ENCODE assay signal across 1 cellular context in genomic region chr5:438481-438981, GRCh38.
TF ChIP-seq lines count a peak whose summit lies in the region.

No MANE protein-coding gene starts in this region.

TF ChIP-seq in IMR-90, 13 proteins besides CTCF, POLR2A, EP300 and RAD21 (continued from another document):
- no peak for TF ChIP-seq RFX5 (IDR thresholded peaks at IDR 0.05; ENCODE audit: low read depth, low read length)
- TF ChIP-seq MXI1 (IDR thresholded peaks at IDR 0.05; ENCODE audit: borderline replicate concordance, low read depth, low read length), result no peak
- no peak for TF ChIP-seq SMC3 (IDR thresholded peaks at IDR 0.05; ENCODE audit: low read depth, low read length)
- TF ChIP-seq CEBPB (IDR thresholded peaks at IDR 0.05; ENCODE audit: low read depth, low read length), result no peak
- no peak for TF ChIP-seq ELK1 (IDR thresholded peaks at IDR 0.05; ENCODE audit: borderline replicate concordance, low read depth, low read length)
